1 cellular context compared by ENCODE assay signal in genomic region chr2:179239194-179239593, GRCh38.
A peak's percentile ranks its signal among the peaks of the same experiment; 100 is the strongest.
TF ChIP-seq lines count a peak whose summit lies in the region.

No MANE protein-coding gene starts in this region.

TF ChIP-seq in HepG2, 621 proteins besides CTCF, POLR2A, EP300 and RAD21 (continued from another document and continues in another):
- TF ChIP-seq SALL2 (CRISPR knock-in tag; IDR thresholded peaks at IDR 0.05): no peak
- TF ChIP-seq NKX3-1 (CRISPR knock-in tag; IDR thresholded peaks at IDR 0.05): no peak
- TF ChIP-seq RBM22 (optimal IDR thresholded peaks at IDR 0.05; ENCODE audit: low read length): no peak
- no peak for TF ChIP-seq ZNF296 (CRISPR knock-in tag; conservative IDR thresholded peaks at IDR 0.05)
- no peak for TF ChIP-seq IRX3 (CRISPR knock-in tag; IDR thresholded peaks at IDR 0.05; ENCODE audit: borderline replicate concordance, low read depth)
- TF ChIP-seq KDM6A (CRISPR knock-in tag; IDR thresholded peaks at IDR 0.05; ENCODE audit: low read depth): peak; percentile 37; the same call in 1 of the 2 replicates
- TF ChIP-seq ZNF564 (CRISPR knock-in tag; IDR thresholded peaks at IDR 0.05): no peak
- TF ChIP-seq CREBL2 (CRISPR knock-in tag; IDR thresholded peaks at IDR 0.05; ENCODE audit: borderline replicate concordance): no peak
- no peak for TF ChIP-seq ZBTB4 (CRISPR knock-in tag; IDR thresholded peaks at IDR 0.05; ENCODE audit: borderline replicate concordance)
- TF ChIP-seq MBNL3 (CRISPR knock-in tag; conservative IDR thresholded peaks at IDR 0.05): no peak
- no peak for TF ChIP-seq NFATC3 (CRISPR knock-in tag; IDR thresholded peaks at IDR 0.05)
- TF ChIP-seq ZNF441 (CRISPR knock-in tag; IDR thresholded peaks at IDR 0.05; ENCODE audit: borderline replicate concordance): no peak
- no peak for TF ChIP-seq FLYWCH1 (CRISPR knock-in tag; IDR thresholded peaks at IDR 0.05)
- no peak for TF ChIP-seq ZNF574 (CRISPR knock-in tag; IDR thresholded peaks at IDR 0.05)
- no peak for TF ChIP-seq TERF1 (CRISPR knock-in tag; IDR thresholded peaks at IDR 0.05)
- no peak for TF ChIP-seq CERS6 (CRISPR knock-in tag; IDR thresholded peaks at IDR 0.05)
- TF ChIP-seq E2F2 (CRISPR knock-in tag; IDR thresholded peaks at IDR 0.05; ENCODE audit: borderline replicate concordance): no peak
- no peak for TF ChIP-seq SMC3 (IDR thresholded peaks at IDR 0.05; ENCODE audit: low read length)
- TF ChIP-seq ZMYM2 (CRISPR knock-in tag; IDR thresholded peaks at IDR 0.05): no peak
- no peak for TF ChIP-seq HIC2 (CRISPR knock-in tag; IDR thresholded peaks at IDR 0.05; ENCODE audit: low read depth)
- TF ChIP-seq FOSL1 (CRISPR knock-in tag; IDR thresholded peaks at IDR 0.05; ENCODE audit: borderline replicate concordance): peak; percentile 96
- TF ChIP-seq SP140L (CRISPR knock-in tag; IDR thresholded peaks at IDR 0.05; ENCODE audit: borderline replicate concordance): no peak
- TF ChIP-seq GABPB1 (CRISPR knock-in tag; IDR thresholded peaks at IDR 0.05): no peak
- TF ChIP-seq ARNT (IDR thresholded peaks at IDR 0.05): no peak
- peak; percentile 44; the same call in 1 of the 2 replicates for TF ChIP-seq ZGPAT (CRISPR knock-in tag; IDR thresholded peaks at IDR 0.05)
- TF ChIP-seq MLX (CRISPR knock-in tag; IDR thresholded peaks at IDR 0.05): no peak
- TF ChIP-seq ZNF552 (CRISPR knock-in tag; IDR thresholded peaks at IDR 0.05; ENCODE audit: borderline replicate concordance): no peak
- TF ChIP-seq SMAD9 (CRISPR knock-in tag; IDR thresholded peaks at IDR 0.05): no peak
- TF ChIP-seq WIZ (CRISPR knock-in tag; IDR thresholded peaks at IDR 0.05): no peak
- TF ChIP-seq ZNF556 (CRISPR knock-in tag; IDR thresholded peaks at IDR 0.05; ENCODE audit: borderline replicate concordance): no peak
- peak; percentile 69 for TF ChIP-seq ASH2L (IDR thresholded peaks at IDR 0.05; ENCODE audit: insufficient read length, low read depth, low read length)
- peak; percentile 74; the same call in 1 of the 2 replicates for TF ChIP-seq SOX5 (CRISPR knock-in tag; IDR thresholded peaks at IDR 0.05; ENCODE audit: borderline replicate concordance)
- no peak for TF ChIP-seq ZNF12 (CRISPR knock-in tag; IDR thresholded peaks at IDR 0.05)
- TF ChIP-seq STAT6 (CRISPR knock-in tag; IDR thresholded peaks at IDR 0.05; ENCODE audit: borderline replicate concordance): no peak
